ENCODE assay signal across 7 cellular contexts in genomic region chr5:53980061-53980460, GRCh38.
"Had no signal": no experiment of that assay in that cellular context is flagged by ENCODE, and none has a peak within 500 bp of the region (broad histone marks: within the 10 kb centered on the region; RNA-seq: fewer than 3 reads in every experiment).

No MANE protein-coding gene starts in this region.

- H3K4me3 ChIP-seq: K562 had no signal

- FAIRE-seq: HTR-8/SVneo, K562 had no signal

- H3K27ac Mint-ChIP-seq: IgD-negative memory B cell had no signal

- ATAC-seq: K562 had no signal

- H3K27ac ChIP-seq: HL-60 had no signal

- H3K4me1 Mint-ChIP-seq: IgD-negative memory B cell had no signal

- H3K4me3 Mint-ChIP-seq: IgD-negative memory B cell had no signal

- H3K27me3 Mint-ChIP-seq: IgD-negative memory B cell had no signal

- DNase-seq: IMR-90, KBM-7, KG1 had no signal
